In genomic region chrY:7712274-7712673, GRCh38 we compare ENCODE assay signal across 12 cellular contexts.
"Had no signal": no experiment of that assay in that cellular context is flagged by ENCODE, and none has a peak within 500 bp of the region (broad histone marks: within the 10 kb centered on the region; RNA-seq: fewer than 3 reads in every experiment).

No MANE protein-coding gene starts in this region.

- DNase-seq: activated CD4-positive, alpha-beta memory T cell treated with anti-CD3 and anti-CD28 coated beads, Interleukin-2, amount 10 ng/mL, durations not matched to agents 7 days and 5 days; activated gamma-delta T cell treated with Interleukin-2 at 50 U/mL for 16 hours; activated naive CD8-positive, alpha-beta T cell treated with anti-CD3 and anti-CD28 coated beads for 36 hours; activated T-cell treated with anti-CD3 and anti-CD28 coated beads, Interleukin-2, amount 50 U/mL, for 48 hours; anterior cingulate cortex; colonic mucosa; effector CD8-positive, alpha-beta T cell; head of caudate nucleus; left colon; stimulated activated CD4-positive, alpha-beta T cell treated with anti-CD3 and anti-CD28 coated beads, Interleukin-4, amount 100 ng/mL, for 1 hour; stimulated activated CD8-positive, alpha-beta memory T cell treated with anti-CD3 and anti-CD28 coated beads, Interleukin-4, amount 100 ng/mL, for 48 hours; stimulated activated naive CD8-positive, alpha-beta T cell treated with anti-CD3 and anti-CD28 coated beads, Interleukin-15, Interleukin-2, amounts not matched to agents 100 U/mL and 50 U/mL, for 24 hours had no signal

- ATAC-seq: left colon; stimulated activated naive CD8-positive, alpha-beta T cell treated with anti-CD3 and anti-CD28 coated beads, Interleukin-15, Interleukin-2, amounts not matched to agents 100 U/mL and 50 U/mL, for 24 hours had no signal
